1 cellular context compared by ENCODE assay signal in genomic region chr7:99918959-99919813, GRCh38.
TF ChIP-seq lines count a peak whose summit lies in the region.

TRIM4 (minus strand) TSS chr7:99919530; CDS start chr7:99919401, 129 bp downstream.

TF ChIP-seq in HepG2, 621 proteins besides CTCF, POLR2A, EP300 and RAD21 (continued from another document and continues in another):
- TF ChIP-seq GMEB2 (CRISPR knock-in tag; IDR thresholded peaks at IDR 0.05; ENCODE audit: low read depth), result peak; percentile 76; the same call in 1 of the 2 replicates
- no peak; the same call in 1 of the 2 replicates for TF ChIP-seq ELF3 (CRISPR knock-in tag; IDR thresholded peaks at IDR 0.05)
- TF ChIP-seq ZFP36L1 (CRISPR knock-in tag; IDR thresholded peaks at IDR 0.05), result no peak
- TF ChIP-seq ZNF577 (CRISPR knock-in tag; IDR thresholded peaks at IDR 0.05; ENCODE audit: borderline replicate concordance, low read depth), result no peak
- no peak for TF ChIP-seq SIX4 (CRISPR knock-in tag; IDR thresholded peaks at IDR 0.05)
- TF ChIP-seq POGK (CRISPR knock-in tag; conservative IDR thresholded peaks at IDR 0.05), result peak; percentile 73; the same call in 1 of the 2 replicates
- TF ChIP-seq SRY (CRISPR knock-in tag; IDR thresholded peaks at IDR 0.05), result peak; percentile 64; the same call in 1 of the 2 replicates
- TF ChIP-seq ZNF253 (CRISPR knock-in tag; IDR thresholded peaks at IDR 0.05; ENCODE audit: borderline replicate concordance), result no peak
- TF ChIP-seq TRIM24 (CRISPR knock-in tag; IDR thresholded peaks at IDR 0.05), result no peak
- TF ChIP-seq GZF1 (CRISPR knock-in tag; IDR thresholded peaks at IDR 0.05), result 0 out of 2 replicates have a peak, but pooled peaks have one; percentile 70
- no peak for TF ChIP-seq MAFG (CRISPR knock-in tag; IDR thresholded peaks at IDR 0.05)
- no peak for TF ChIP-seq CERS6 (CRISPR knock-in tag; IDR thresholded peaks at IDR 0.05)
- no peak; the same call in 1 of the 2 replicates for TF ChIP-seq ZNF639 (CRISPR knock-in tag; conservative IDR thresholded peaks at IDR 0.05)
- TF ChIP-seq ZFY (CRISPR knock-in tag; IDR thresholded peaks at IDR 0.05), result peak; percentile 96
- TF ChIP-seq ATF7-NPFF (CRISPR knock-in tag; IDR thresholded peaks at IDR 0.05; ENCODE audit: low read depth), result no peak; the same call in 1 of the 2 replicates
- no peak for TF ChIP-seq ATF5 (CRISPR knock-in tag; IDR thresholded peaks at IDR 0.05; ENCODE audit: low read depth)
- TF ChIP-seq HES4 (CRISPR knock-in tag; IDR thresholded peaks at IDR 0.05; ENCODE audit: borderline replicate concordance), result no peak; the same call in 1 of the 2 replicates
- 0 out of 2 replicates have a peak, but pooled peaks have one; percentile 78 for TF ChIP-seq ZNF816 (CRISPR knock-in tag; IDR thresholded peaks at IDR 0.05; ENCODE audit: borderline replicate concordance)
- TF ChIP-seq SMYD3 (CRISPR knock-in tag; IDR thresholded peaks at IDR 0.05), result no peak; the same call in 1 of the 2 replicates
- TF ChIP-seq RBAK (CRISPR knock-in tag; IDR thresholded peaks at IDR 0.05), result peak; percentile 61; the same call in 1 of the 2 replicates
- peak; percentile 73; the same call in 1 of the 2 replicates for TF ChIP-seq SNAI1 (CRISPR knock-in tag; IDR thresholded peaks at IDR 0.05; ENCODE audit: borderline replicate concordance)
- no peak for TF ChIP-seq IKZF1 (IDR thresholded peaks at IDR 0.05)
- no peak for TF ChIP-seq ZSCAN22 (CRISPR knock-in tag; IDR thresholded peaks at IDR 0.05)
- no peak; the same call in 1 of the 2 replicates for TF ChIP-seq TGIF2 (CRISPR knock-in tag; IDR thresholded peaks at IDR 0.05)
- no peak for TF ChIP-seq RARG (CRISPR knock-in tag; IDR thresholded peaks at IDR 0.05; ENCODE audit: low read depth)
- no peak for TF ChIP-seq MLLT10 (CRISPR knock-in tag; IDR thresholded peaks at IDR 0.05)
- TF ChIP-seq SAFB2 (CRISPR knock-in tag; IDR thresholded peaks at IDR 0.05; ENCODE audit: borderline replicate concordance, low read depth), result peak; percentile 96
- TF ChIP-seq HMGXB4 (CRISPR knock-in tag; IDR thresholded peaks at IDR 0.05; ENCODE audit: borderline replicate concordance in 1 of 2, low read depth in 1 of 2), result peak; percentile 83 to 90
- TF ChIP-seq PAX8 (CRISPR knock-in tag; IDR thresholded peaks at IDR 0.05; ENCODE audit: borderline replicate concordance), result no peak
- TF ChIP-seq ZNF660 (CRISPR knock-in tag; IDR thresholded peaks at IDR 0.05; ENCODE audit: borderline replicate concordance, low read depth), result no peak
- TF ChIP-seq NRL (CRISPR knock-in tag; IDR thresholded peaks at IDR 0.05; ENCODE audit: borderline replicate concordance), result peak; percentile 85
- TF ChIP-seq MAZ (IDR thresholded peaks at IDR 0.05; ENCODE audit: borderline replicate concordance, low read depth, low read length), result 0 out of 2 replicates have a peak, but pooled peaks have one; percentile 33
- TF ChIP-seq MAZ (CRISPR knock-in tag; IDR thresholded peaks at IDR 0.05; ENCODE audit: low read depth), result peak; percentile 83; the same call in 1 of the 2 replicates
- TF ChIP-seq NFAT5 (CRISPR knock-in tag; IDR thresholded peaks at IDR 0.05), result no peak
- TF ChIP-seq ZNF30 (CRISPR knock-in tag; IDR thresholded peaks at IDR 0.05), result no peak
- no peak for TF ChIP-seq FOXO4 (CRISPR knock-in tag; conservative IDR thresholded peaks at IDR 0.05)
- TF ChIP-seq ZNF576 (CRISPR knock-in tag; IDR thresholded peaks at IDR 0.05), result 0 out of 2 replicates have a peak, but pooled peaks have one; percentile 59
- TF ChIP-seq MEIS2 (CRISPR knock-in tag; IDR thresholded peaks at IDR 0.05), result no peak
- no peak for TF ChIP-seq DPF2 (CRISPR knock-in tag; IDR thresholded peaks at IDR 0.05; ENCODE audit: borderline replicate concordance, low read depth)
- TF ChIP-seq RFX3 (CRISPR knock-in tag; IDR thresholded peaks at IDR 0.05), result no peak
- TF ChIP-seq ZNF205 (CRISPR knock-in tag; IDR thresholded peaks at IDR 0.05), result no peak
- TF ChIP-seq ZNF567 (CRISPR knock-in tag; IDR thresholded peaks at IDR 0.05; ENCODE audit: borderline replicate concordance), result no peak
- TF ChIP-seq ZKSCAN8 (CRISPR knock-in tag; IDR thresholded peaks at IDR 0.05; ENCODE audit: borderline replicate concordance), result no peak
- TF ChIP-seq PLSCR1 (CRISPR knock-in tag; IDR thresholded peaks at IDR 0.05; ENCODE audit: borderline replicate concordance), result no peak
- TF ChIP-seq KDM6A (CRISPR knock-in tag; IDR thresholded peaks at IDR 0.05; ENCODE audit: low read depth), result no peak
- no peak for TF ChIP-seq CBX2 (IDR thresholded peaks at IDR 0.05; ENCODE audit: low read depth, low read length)
- no peak for TF ChIP-seq CBX2 (CRISPR knock-in tag; IDR thresholded peaks at IDR 0.05; ENCODE audit: low read depth)
- no peak for TF ChIP-seq E2F5 (CRISPR knock-in tag; conservative IDR thresholded peaks at IDR 0.05)
- no peak for TF ChIP-seq ZNF101 (CRISPR knock-in tag; IDR thresholded peaks at IDR 0.05; ENCODE audit: borderline replicate concordance, low read depth)
- peak; percentile 85 for TF ChIP-seq HOXA3 (CRISPR knock-in tag; IDR thresholded peaks at IDR 0.05)
- TF ChIP-seq IRX3 (CRISPR knock-in tag; IDR thresholded peaks at IDR 0.05; ENCODE audit: borderline replicate concordance, low read depth), result no peak
